In genomic region chr2:73269686-73270465, GRCh38 we compare ENCODE assay signal across 8 cellular contexts. TPM values are rescaled to one million over a fixed set of nuclear protein-coding genes. Genes with fewer than 3 reads are reported as not detected.
DNase-seq lines count a peak whose midpoint lies in the region; ATAC-seq and TF ChIP-seq lines count a peak whose summit lies in the region.

No MANE protein-coding gene starts in this region.

- H4K20me1 ChIP-seq in SU-DHL-6 (ENCODE audit: low read depth, low read length) (peaks cover 4% of the 10 kb centered on the region; the same call in 1 of the 2 replicates), hepatocyte (ENCODE audit: insufficient read depth, poor library complexity, severe bottlenecking) (no peaks in the 10 kb centered on the region)

- H3K27ac ChIP-seq in left ventricle myocardium inferior (replicated peaks) (no peak overlapping the region), heart right ventricle (no peak overlapping the region), SU-DHL-6 (ENCODE audit: low read depth, low read length) (peak overlapping the region; percentile 49), hepatocyte (no peak overlapping the region), upper lobe of left lung (no peak overlapping the region)

- H3K4me1 ChIP-seq in left ventricle myocardium inferior (peaks cover 8% of the 10 kb centered on the region), heart right ventricle (peaks cover 0 to 8% (median 6%) of the 10 kb centered on the region in 9 donors), hepatocyte (ENCODE audit: insufficient read depth) (peaks cover 10% of the 10 kb centered on the region), upper lobe of left lung (peaks cover 5 to 13% (median 6%) of the 10 kb centered on the region in 4 donors)

- H3K27me3 ChIP-seq in left ventricle myocardium inferior (ENCODE audit: low read depth) (peaks cover 72% of the 10 kb centered on the region), heart right ventricle (peaks cover 19 to 64% (median 53%) of the 10 kb centered on the region in 7 donors), SU-DHL-6 (ENCODE audit: low read length) (no peaks in the 10 kb centered on the region), hepatocyte (peaks cover 37% of the 10 kb centered on the region), upper lobe of left lung (peaks cover 0 to 18% (median 1%) of the 10 kb centered on the region in 4 donors)

- H2AFZ ChIP-seq in SU-DHL-6 (ENCODE audit: low read depth, low read length, severe bottlenecking) (no peak overlapping the region), hepatocyte (peak overlapping the region; percentile 40)

- no peaks in the 10 kb centered on the region for H3K36me3 ChIP-seq in left ventricle myocardium inferior
- H3K36me3 ChIP-seq in heart right ventricle = no peaks in the 10 kb centered on the region
- H3K36me3 ChIP-seq in SU-DHL-6 (ENCODE audit: low read length) = no peaks in the 10 kb centered on the region
- no peaks in the 10 kb centered on the region for H3K36me3 ChIP-seq in hepatocyte (replicated peaks; ENCODE audit: insufficient read depth, low read depth)
- H3K36me3 ChIP-seq in upper lobe of left lung = no peaks in the 10 kb centered on the region

- H3K4me3 ChIP-seq in left ventricle myocardium inferior (peak overlapping the region; percentile 45), heart right ventricle (no peak overlapping the region), SU-DHL-6 (ENCODE audit: insufficient read depth, low read length, poor library complexity, severe bottlenecking) (peak overlapping the region; percentile 58), hepatocyte (no peak overlapping the region), upper lobe of left lung (peak overlapping the region in 3 of 4 donors; percentile 22 to 38 (median 28))

- ATAC-seq in heart right ventricle = no peak
- ATAC-seq in upper lobe of left lung (ENCODE audit: low FRiP score in 2 of 2) = no peak

- no peaks in the 10 kb centered on the region for H3K9me2 ChIP-seq in SU-DHL-6 (replicated peaks; ENCODE audit: insufficient read depth, low read length)
- no peaks in the 10 kb centered on the region for H3K9me2 ChIP-seq in hepatocyte (replicated peaks; ENCODE audit: insufficient read depth)

- H3K79me2 ChIP-seq in SU-DHL-6 (ENCODE audit: insufficient read depth, low read length) = peaks cover 32% of the 10 kb centered on the region
- H3K79me2 ChIP-seq in hepatocyte = no peaks in the 10 kb centered on the region

- no peak for TF ChIP-seq EP300 in upper lobe of left lung (IDR thresholded peaks at IDR 0.05)

- H3K4me2 ChIP-seq in SU-DHL-6 (ENCODE audit: low read depth, low read length, poor library complexity, severe bottlenecking) (peak overlapping the region; percentile 89), hepatocyte (peak overlapping the region; percentile 95)

- no peak for TF ChIP-seq POLR2A in upper lobe of left lung (IDR thresholded peaks at IDR 0.05)

- peaks cover 4% of the 10 kb centered on the region; the same call in 1 of the 2 replicates for H3F3A ChIP-seq in SU-DHL-6 (ENCODE audit: insufficient read depth)

- DNase-seq in left ventricle myocardium inferior (no peak), heart right ventricle (no peak), hepatocyte (ENCODE audit: low spot score) (no peak), upper lobe of left lung (no peak), NCI-H526 (lab: John Stamatoyannopoulos, UW) (no peak), mesenteric fat pad (ENCODE audit: low spot score) (no peak), NCI-H2171 (lab: John Stamatoyannopoulos, UW) (no peak)

- peak overlapping the region; percentile 69 for H3K9ac ChIP-seq in SU-DHL-6 (ENCODE audit: low read length)

- H3K9me3 ChIP-seq in left ventricle myocardium inferior (replicated peaks) (peaks cover 9% of the 10 kb centered on the region), heart right ventricle (peaks cover 0 to 9% (median 0%) of the 10 kb centered on the region in 11 donors), SU-DHL-6 (ENCODE audit: insufficient read depth, low read length) (no peaks in the 10 kb centered on the region), hepatocyte (ENCODE audit: low read depth) (no peaks in the 10 kb centered on the region), upper lobe of left lung (no peaks in the 10 kb centered on the region)

- intact Hi-C loops in left ventricle myocardium inferior (cut with micrococcal nuclease) = no loop called here
- intact Hi-C loops in heart right ventricle (cut with DNase I) = no loop called here

- TF ChIP-seq CTCF in left ventricle myocardium inferior (IDR thresholded peaks at IDR 0.05; ENCODE audit: borderline replicate concordance) (no peak), heart right ventricle (IDR thresholded peaks at IDR 0.05) (no peak), SU-DHL-6 (IDR thresholded peaks at IDR 0.05; ENCODE audit: insufficient read depth, low read length, poor library complexity, severe bottlenecking) (no peak), hepatocyte (IDR thresholded peaks at IDR 0.05; ENCODE audit: poor library complexity) (no peak), upper lobe of left lung (IDR thresholded peaks at IDR 0.05) (no peak)

- 19 to 21% methylated on average over 22 of the region's 22 CpGs for WGBS in heart right ventricle, 2 donors
- 26% methylated on average over 22 of the region's 22 CpGs for WGBS in hepatocyte (ENCODE audit: low lambda C conversion rate, missing lambda C conversion rate)
- 32 to 52% methylated on average over 9 to 19 of the region's 22 CpGs for WGBS in upper lobe of left lung, 2 donors

RNA-seq across cellular contexts. Expression of gene FBXO41, which starts 14.4 kb away (rescaled TPM):
- total RNA-seq in left ventricle myocardium inferior (0.55 TPM), heart right ventricle (1 to 10 TPM in 3 of 10 donors, under 1 TPM in 7; 0.57 to 1.8 (median 0.80) TPM), hepatocyte (0.92 and 2.1 TPM in 2 replicates), upper lobe of left lung (1 to 10 TPM; 1.5 to 9.4 (median 3.9) TPM), mesenteric fat pad (1.7 TPM)
- polyA plus RNA-seq in heart right ventricle (under 1 TPM; 0.12 to 0.51 TPM), hepatocyte (1.2 and 1.3 TPM in 2 replicates)

RNA-seq across cellular contexts. Expression of gene EGR4, which starts 23.5 kb away (rescaled TPM):
- not detected for total RNA-seq in left ventricle myocardium inferior
- under 1 TPM in 1 of 10 donors, not detected in 9; 0.36 TPM for total RNA-seq in heart right ventricle
- not detected for polyA plus RNA-seq in heart right ventricle
- 0.23 TPM in 1 of 2 replicates, not detected in the other for total RNA-seq in hepatocyte
- polyA plus RNA-seq in hepatocyte = 0.78 and 1.9 TPM in 2 replicates
- total RNA-seq in upper lobe of left lung = under 1 TPM in 1 of 6 donors, not detected in 5; 0.10 TPM
- not detected for total RNA-seq in mesenteric fat pad

RNA-seq across cellular contexts. Expression of gene CCT7, which starts 35.8 kb away (rescaled TPM):
- total RNA-seq in left ventricle myocardium inferior = 197 TPM
- 100 to 1,000 TPM; 162 to 213 (median 177) TPM for total RNA-seq in heart right ventricle
- polyA plus RNA-seq in heart right ventricle = 100 to 1,000 TPM; 209 to 332 TPM
- 195 and 197 TPM in 2 replicates for total RNA-seq in hepatocyte
- 190 TPM in 2 replicates for polyA plus RNA-seq in hepatocyte
- 100 to 1,000 TPM in 5 of 6 donors, 10 to 100 TPM in 1; 70.2 to 183 (median 129) TPM for total RNA-seq in upper lobe of left lung
- total RNA-seq in mesenteric fat pad = 190 TPM

RNA-seq across cellular contexts. Expression of gene PRADC1, which starts 36.8 kb away (rescaled TPM):
- total RNA-seq in left ventricle myocardium inferior (97.4 TPM), heart right ventricle (10 to 100 TPM; 61.2 to 96.5 (median 76.6) TPM), hepatocyte (26.9 and 36.6 TPM in 2 replicates), upper lobe of left lung (10 to 100 TPM in 5 of 6 donors, 1 to 10 TPM in 1; 6.7 to 21.6 (median 16.3) TPM), mesenteric fat pad (31.1 TPM)
- polyA plus RNA-seq in heart right ventricle (100 to 1,000 TPM; 109 to 221 TPM), hepatocyte (31.6 and 39.7 TPM in 2 replicates)

RNA-seq across cellular contexts. Expression of gene SMYD5, which starts 55.8 kb away (rescaled TPM):
- total RNA-seq in left ventricle myocardium inferior (18.2 TPM), heart right ventricle (10 to 100 TPM; 13.3 to 22.7 (median 17.5) TPM), hepatocyte (15.5 and 28.3 TPM in 2 replicates), upper lobe of left lung (10 to 100 TPM; 18.1 to 58.8 (median 21.2) TPM), mesenteric fat pad (25.1 TPM)
- polyA plus RNA-seq in heart right ventricle (10 to 100 TPM; 17.0 to 17.9 TPM), hepatocyte (10.0 and 16.9 TPM in 2 replicates)

Comparison
In these comparisons a context has a peak if more than half of its experiments do, and no peak if none do; other contexts are left out.
1. H3K4me3 ChIP-seq: peak in left ventricle myocardium inferior (single experiment), SU-DHL-6 (single experiment) and upper lobe of left lung (3 of 4); none in heart right ventricle (0 of 10) and hepatocyte (single experiment).